In genomic region chr17:44123356-44124117, GRCh38 we compare ENCODE assay signal across 8 cellular contexts. TPM values are rescaled to one million over a fixed set of nuclear protein-coding genes. Genes with fewer than 3 reads are reported as not detected.
A peak's percentile ranks its signal among the peaks of the same experiment; 100 is the strongest.
DNase-seq lines count a peak whose midpoint lies in the region; ATAC-seq and TF ChIP-seq lines count a peak whose summit lies in the region.

TSS of gene HDAC5 (minus strand) at chr17:44123641. CDS start at chr17:44117515, 6,126 bp downstream.

- no peaks in the 10 kb centered on the region for H3K9me2 ChIP-seq in SK-N-SH

- 2% methylated on average over 55 of the region's 78 CpGs for WGBS in SK-N-SH (ENCODE audit: low lambda C conversion rate)
- 0% methylated on average over 29 of the region's 78 CpGs for WGBS in suprapubic skin

- POLR2A ChIA-PET in SK-N-SH (lab: Yijun Ruan, JAX), result interaction anchor here (0.9 to 2.2 kb wide), 7 partner anchors 18 to 63 kb away, joined by 3 to 8 read pairs (median 3); partner anchors contain the start of genes HROB, LSM12 and TMUB2

- ATAC-seq in HG02588 (IDR thresholded peaks at IDR 0.05; ENCODE audit: unreplicated experiment), result peak; percentile 92

- peak in 1 of 2 donors; percentile 76 for TF ChIP-seq POLR2A in suprapubic skin (IDR thresholded peaks at IDR 0.05)

- peak within 1 kb of the TSS; percentile 74 to 82 for H3K27ac ChIP-seq in SK-N-SH (ENCODE audit: low read depth in 2 of 2, low read length in 1 of 2)
- H3K27ac ChIP-seq in suprapubic skin, result peak within 1 kb of the TSS; percentile 91

- peaks cover 12% of the 10 kb centered on the region; the same call in 1 of the 2 replicates for H4K20me1 ChIP-seq in SK-N-SH (ENCODE audit: insufficient read depth)

- CTCF ChIA-PET in SK-N-SH (lab: Yijun Ruan, JAX), result interaction anchor here (0.7 to 2.6 kb wide), 18 partner anchors 8 to 247 kb away, joined by 3 to 15 read pairs (median 3); partner anchors contain the start of genes GRN and HROB

- H3K27me3 ChIP-seq in SK-N-SH (ENCODE audit: insufficient read depth), result no peaks in the 10 kb centered on the region
- no peaks in the 10 kb centered on the region for H3K27me3 ChIP-seq in suprapubic skin

- peak; percentile 68 for TF ChIP-seq CTCF in GM10266 (IDR thresholded peaks at IDR 0.05; ENCODE audit: control insufficient read depth, insufficient read depth, low read depth, missing control alignments)
- TF ChIP-seq CTCF in SK-N-SH (IDR thresholded peaks at IDR 0.05), result peak; percentile 66
- peak; percentile 45 to 60 for TF ChIP-seq CTCF in suprapubic skin (IDR thresholded peaks at IDR 0.05)

- H3K9me3 ChIP-seq in SK-N-SH (no peaks in the 10 kb centered on the region), suprapubic skin (no peaks in the 10 kb centered on the region)

- peak within 1 kb of the TSS; percentile 72 to 78 for H3K4me3 ChIP-seq in SK-N-SH (ENCODE audit: low read depth in 2 of 2, low read length in 1 of 2)
- H3K4me3 ChIP-seq in suprapubic skin, result peak within 1 kb of the TSS; percentile 82

- DNase-seq in GM10266 (ENCODE audit: extremely low spot score) (peak; percentile 97), NCI-H1048 (lab: John Stamatoyannopoulos, UW) (peak; percentile 81), SK-N-SH (peak; percentile 99), globus pallidus (ENCODE audit: low spot score) (peak; percentile 96), occipital lobe (lab: John Stamatoyannopoulos, UW) (peak; percentile 98), suprapubic skin (ENCODE audit: low spot score in 2 of 2) (peak; percentile 98)
- DNase-seq in activated naive CD4-positive, alpha-beta T cell treated with anti-CD3 and anti-CD28 coated beads, Interleukin-2, amount 50 U/mL, for 16 hours, result peak; percentile 97

- TF ChIP-seq RAD21 in SK-N-SH (IDR thresholded peaks at IDR 0.05; ENCODE audit: low read length), result peak; percentile 43

- H3K36me3 ChIP-seq in SK-N-SH (replicated peaks in 1 of 2; ENCODE audit: control insufficient read depth in 1 of 2, insufficient read depth in 2 of 2, low read length in 1 of 2) (no peaks in the 10 kb centered on the region), suprapubic skin (no peaks in the 10 kb centered on the region)

- peak within 1 kb of the TSS; percentile 88 for H3K9ac ChIP-seq in SK-N-SH

- H3K79me2 ChIP-seq in SK-N-SH (ENCODE audit: insufficient read depth), result peaks cover 19% of the 10 kb centered on the region; the same call in 1 of the 2 replicates

- peak within 1 kb of the TSS; percentile 97 for H3K4me2 ChIP-seq in SK-N-SH

- peak within 1 kb of the TSS; percentile 72 for H2AFZ ChIP-seq in SK-N-SH (ENCODE audit: low read depth)

- TF ChIP-seq EP300 in SK-N-SH (IDR thresholded peaks at IDR 0.05; ENCODE audit: borderline replicate concordance in 1 of 2, low read depth in 1 of 2, low read length in 1 of 2) (no peak), suprapubic skin (IDR thresholded peaks at IDR 0.05) (no peak)

- H3K4me1 ChIP-seq in SK-N-SH (ENCODE audit: control insufficient read depth in 1 of 2, insufficient read depth in 2 of 2, low read depth in 1 of 2, low read length in 1 of 2), result peaks cover 4 to 26% of the 10 kb centered on the region in 2 experiments; a peak in 2 of 4 replicates
- H3K4me1 ChIP-seq in suprapubic skin, result peaks cover 50% of the 10 kb centered on the region

- peaks cover 7% of the 10 kb centered on the region for H3F3A ChIP-seq in SK-N-SH (replicated peaks; ENCODE audit: insufficient read depth)

TF ChIP-seq in SK-N-SH, 30 proteins besides CTCF, POLR2A, EP300 and RAD21:
- TF ChIP-seq MEF2A (IDR thresholded peaks at IDR 0.05; ENCODE audit: borderline replicate concordance, low read depth), result peak; percentile 89; the same call in 1 of the 2 replicates
- no peak for TF ChIP-seq JUND (IDR thresholded peaks at IDR 0.05)
- no peak for TF ChIP-seq CHD2 (IDR thresholded peaks at IDR 0.05; ENCODE audit: low read length, partially characterized antibody)
- TF ChIP-seq GATA2 (CRISPR knock-in tag; IDR thresholded peaks at IDR 0.05), result no peak
- TF ChIP-seq MXI1 (IDR thresholded peaks at IDR 0.05; ENCODE audit: low read depth, low read length), result peak; percentile 72
- no peak for TF ChIP-seq TCF12 (IDR thresholded peaks at IDR 0.05)
- TF ChIP-seq, protein P1, sequence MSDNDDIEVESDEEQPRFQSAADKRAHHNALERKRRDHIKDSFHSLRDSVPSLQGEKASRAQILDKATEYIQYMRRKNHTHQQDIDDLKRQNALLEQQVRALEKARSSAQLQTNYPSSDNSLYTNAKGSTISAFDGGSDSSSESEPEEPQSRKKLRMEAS (IDR thresholded peaks at IDR 0.05; ENCODE audit: low read depth), result peak; percentile 86
- no peak for TF ChIP-seq NFIC (IDR thresholded peaks at IDR 0.05; ENCODE audit: borderline replicate concordance)
- TF ChIP-seq USF1 (IDR thresholded peaks at IDR 0.05; ENCODE audit: borderline replicate concordance, low read depth), result peak; percentile 88
- TF ChIP-seq POLR2AphosphoS5 (IDR thresholded peaks at IDR 0.05; ENCODE audit: low read depth, low read length), result peak; percentile 82; the same call in 1 of the 2 replicates
- TF ChIP-seq SMC3 (IDR thresholded peaks at IDR 0.05; ENCODE audit: low read depth, low read length), result peak; percentile 51
- TF ChIP-seq, protein P2, sequence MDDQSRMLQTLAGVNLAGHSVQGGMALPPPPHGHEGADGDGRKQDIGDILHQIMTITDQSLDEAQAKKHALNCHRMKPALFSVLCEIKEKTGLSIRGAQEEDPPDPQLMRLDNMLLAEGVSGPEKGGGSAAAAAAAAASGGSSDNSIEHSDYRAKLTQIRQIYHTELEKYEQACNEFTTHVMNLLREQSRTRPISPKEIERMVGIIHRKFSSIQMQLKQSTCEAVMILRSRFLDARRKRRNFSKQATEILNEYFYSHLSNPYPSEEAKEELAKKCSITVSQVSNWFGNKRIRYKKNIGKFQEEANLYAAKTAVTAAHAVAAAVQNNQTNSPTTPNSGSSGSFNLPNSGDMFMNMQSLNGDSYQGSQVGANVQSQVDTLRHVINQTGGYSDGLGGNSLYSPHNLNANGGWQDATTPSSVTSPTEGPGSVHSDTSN (IDR thresholded peaks at IDR 0.05), result no peak
- 0 out of 2 replicates have a peak, but pooled peaks have one; percentile 19 for TF ChIP-seq TAF1 (IDR thresholded peaks at IDR 0.05; ENCODE audit: borderline replicate concordance, low read depth, low read length)

RNA-seq across cellular contexts. Expression of gene HDAC5, which starts in this region (rescaled TPM):
- 19.0 and 21.0 TPM in 2 replicates for polyA plus RNA-seq in SK-N-SH (2012; rRNA removed)
- 6.4 and 12.2 TPM in 2 replicates for polyA plus RNA-seq in SK-N-SH (2012; cell fraction: cytosol; rRNA removed)
- 32.3 and 34.8 TPM in 2 replicates for polyA plus RNA-seq in SK-N-SH (2012; cell fraction: nucleus; rRNA removed)
- total RNA-seq in occipital lobe (101 TPM), suprapubic skin (100 to 1,000 TPM; 135 to 197 (median 168) TPM)

Comparison
In these comparisons a context has a peak if more than half of its experiments do, and no peak if none do; other contexts are left out.
1. Peak in every context shown above with its lines: DNase-seq, ATAC-seq, H3K4me3 ChIP-seq and H3K27ac ChIP-seq.